Comparison of ENCODE assay signal across 9 cellular contexts in the genomic region with DNA sequence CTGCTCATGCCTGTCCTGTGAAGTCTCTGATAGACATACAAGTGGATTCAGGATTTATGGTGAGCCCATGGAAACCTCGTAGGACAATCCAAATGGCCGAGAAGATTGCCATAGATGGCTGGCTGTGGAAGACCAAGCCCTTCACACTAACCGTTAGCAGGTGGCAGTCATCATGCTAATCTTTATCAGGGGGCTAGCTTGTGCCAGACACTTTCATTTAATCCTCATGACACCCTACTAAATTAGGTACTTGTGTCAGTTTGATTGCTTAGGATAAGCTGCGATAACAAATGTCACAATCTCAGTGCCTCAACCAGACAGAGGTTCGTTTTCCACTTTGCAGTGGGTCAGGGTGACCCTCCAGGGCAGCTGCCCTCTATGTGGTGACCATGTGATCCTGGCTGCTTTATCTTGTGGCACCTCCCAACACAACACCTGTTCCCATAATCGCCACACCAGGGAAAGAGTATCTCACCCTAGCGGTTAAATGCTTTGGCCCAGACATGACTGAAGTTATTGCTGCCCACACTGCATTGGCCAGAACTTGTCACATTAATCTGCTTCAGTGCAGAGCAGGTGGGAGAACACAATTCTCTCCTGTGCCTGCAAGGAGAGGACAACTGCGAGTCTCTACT.
DNase-seq lines count a peak whose midpoint lies in the region; ATAC-seq and TF ChIP-seq lines count a peak whose summit lies in the region.
"Had no signal": no experiment of that assay in that cellular context is flagged by ENCODE, and none has a peak within 500 bp of the region (broad histone marks: within the 10 kb centered on the region; RNA-seq: fewer than 3 reads in every experiment).

No MANE protein-coding gene starts in this region.

- no peak overlapping the region for H3K4me3 Mint-ChIP-seq in activated naive CD8-positive, alpha-beta T cell treated with anti-CD3 and anti-CD28 coated beads for 36 hours
- H3K4me3 Mint-ChIP-seq in activated naive CD8-positive, alpha-beta T cell treated with anti-CD3 and anti-CD28 coated beads, Interleukin-2, amount 50 U/mL, for 24 hours: no peak overlapping the region
- H3K4me3 Mint-ChIP-seq: memory B cell had no signal

- no peaks in the 10 kb centered on the region for H3K27me3 Mint-ChIP-seq in activated naive CD8-positive, alpha-beta T cell treated with anti-CD3 and anti-CD28 coated beads for 36 hours
- H3K27me3 Mint-ChIP-seq in activated naive CD8-positive, alpha-beta T cell treated with anti-CD3 and anti-CD28 coated beads, Interleukin-2, amount 50 U/mL, for 24 hours: no peaks in the 10 kb centered on the region

- H3K4me1 Mint-ChIP-seq in activated naive CD8-positive, alpha-beta T cell treated with anti-CD3 and anti-CD28 coated beads for 36 hours: peaks cover 6% of the 10 kb centered on the region
- peaks cover 4% of the 10 kb centered on the region for H3K4me1 Mint-ChIP-seq in activated naive CD8-positive, alpha-beta T cell treated with anti-CD3 and anti-CD28 coated beads, Interleukin-2, amount 50 U/mL, for 24 hours

- H3K9me3 Mint-ChIP-seq in activated naive CD8-positive, alpha-beta T cell treated with anti-CD3 and anti-CD28 coated beads for 36 hours: no peaks in the 10 kb centered on the region
- no peaks in the 10 kb centered on the region for H3K9me3 Mint-ChIP-seq in activated naive CD8-positive, alpha-beta T cell treated with anti-CD3 and anti-CD28 coated beads, Interleukin-2, amount 50 U/mL, for 24 hours
- H3K9me3 Mint-ChIP-seq: memory B cell had no signal

- DNase-seq in activated naive CD8-positive, alpha-beta T cell treated with anti-CD3 and anti-CD28 coated beads for 36 hours: peak; percentile 2
- no peak for DNase-seq in activated naive CD8-positive, alpha-beta T cell treated with anti-CD3 and anti-CD28 coated beads, Interleukin-2, amount 50 U/mL, for 24 hours
- DNase-seq in NCI-H524 treated with DMSO at 0.1 percent for 48 hours (lab: John Stamatoyannopoulos, UW) (peak; percentile 76), epithelial cell of esophagus (ENCODE audit: low read depth) (peak; percentile 11), retinal pigment epithelial cell (ENCODE audit: low read depth) (no peak), NCI-H2029 (lab: John Stamatoyannopoulos, UW) (no peak)
- no peak for DNase-seq in stimulated activated CD4-positive, alpha-beta T cell treated with anti-CD3 and anti-CD28 coated beads, Interleukin-12 subunit alpha, Interleukin-12 subunit beta, amount 100 ng/mL, for 4 hours

- no peak overlapping the region for H3K27ac Mint-ChIP-seq in activated naive CD8-positive, alpha-beta T cell treated with anti-CD3 and anti-CD28 coated beads for 36 hours
- H3K27ac Mint-ChIP-seq in activated naive CD8-positive, alpha-beta T cell treated with anti-CD3 and anti-CD28 coated beads, Interleukin-2, amount 50 U/mL, for 24 hours: no peak overlapping the region
- H3K27ac Mint-ChIP-seq: memory B cell had no signal

- no peak for ATAC-seq in activated naive CD8-positive, alpha-beta T cell treated with anti-CD3 and anti-CD28 coated beads, Interleukin-2, amount 50 U/mL, for 24 hours
- ATAC-seq in GM21619 (IDR thresholded peaks at IDR 0.05; ENCODE audit: unreplicated experiment): no peak

- H3K4me3 ChIP-seq in epithelial cell of esophagus (ENCODE audit: low read length) (no peak overlapping the region), retinal pigment epithelial cell (ENCODE audit: low read length) (no peak overlapping the region)

- TF ChIP-seq CTCF in epithelial cell of esophagus (IDR thresholded peaks at IDR 0.05; ENCODE audit: insufficient read depth, low read depth, low read length, missing control alignments) (no peak), retinal pigment epithelial cell (conservative IDR thresholded peaks at IDR 0.05; ENCODE audit: low read depth, low read length) (peak; percentile 56)

- H3K36me3 Mint-ChIP-seq in activated naive CD8-positive, alpha-beta T cell treated with anti-CD3 and anti-CD28 coated beads for 36 hours: no peaks in the 10 kb centered on the region
- H3K36me3 Mint-ChIP-seq in activated naive CD8-positive, alpha-beta T cell treated with anti-CD3 and anti-CD28 coated beads, Interleukin-2, amount 50 U/mL, for 24 hours (ENCODE audit: low read depth): no peaks in the 10 kb centered on the region

Comparison
In these comparisons a context has a peak if more than half of its experiments do, and no peak if none do; other contexts are left out.
1. DNase-seq: peak in activated naive CD8-positive, alpha-beta T cell treated with anti-CD3 and anti-CD28 coated beads for 36 hours (single experiment), NCI-H524 treated with DMSO at 0.1 percent for 48 hours (single experiment) and epithelial cell of esophagus (single experiment); none in activated naive CD8-positive, alpha-beta T cell treated with anti-CD3 and anti-CD28 coated beads, Interleukin-2, amount 50 U/mL, for 24 hours (single experiment), retinal pigment epithelial cell (single experiment), NCI-H2029 (single experiment) and stimulated activated CD4-positive, alpha-beta T cell treated with anti-CD3 and anti-CD28 coated beads, Interleukin-12 subunit alpha, Interleukin-12 subunit beta, amount 100 ng/mL, for 4 hours (single experiment).